ENCODE assay signal across 8 cellular contexts in genomic region chr11:44600739-44601416, GRCh38. TPM values are rescaled to one million over a fixed set of nuclear protein-coding genes. Genes with fewer than 3 reads are reported as not detected.
A peak's percentile ranks its signal among the peaks of the same experiment; 100 is the strongest.
DNase-seq lines count a peak whose midpoint lies in the region; ATAC-seq and TF ChIP-seq lines count a peak whose summit lies in the region.

No MANE protein-coding gene starts in this region.

- H3K4me1 Mint-ChIP-seq in T-helper 2 cell treated with Interferon-gamma antibody and Interleukin-4, amounts not matched to agents 5 μg/mL and 100 μg/mL, for 36 hours (ENCODE audit: low read depth) = peaks cover 23% of the 10 kb centered on the region
- peaks cover 97% of the 10 kb centered on the region for H3K4me1 Mint-ChIP-seq in stimulated activated naive CD8-positive, alpha-beta T cell treated with anti-CD3 and anti-CD28 coated beads, Interleukin-15, Interleukin-2, amounts not matched to agents 100 ng/mL and 50 ng/mL, for 24 hours (ENCODE audit: low read depth)

- ATAC-seq in HG03103 (IDR thresholded peaks at IDR 0.05; ENCODE audit: low read depth, unreplicated experiment) = peak; percentile 25

- no peak for TF ChIP-seq CTCF in prostate gland (IDR thresholded peaks at IDR 0.05)

- intact Hi-C loops in prostate gland (cut with DNase I) = no loop called here

- H3K9me3 ChIP-seq in prostate gland = no peaks in the 10 kb centered on the region

- H3K4me3 Mint-ChIP-seq in T-helper 2 cell treated with Interferon-gamma antibody and Interleukin-4, amounts not matched to agents 5 μg/mL and 100 μg/mL, for 36 hours = no peak overlapping the region
- H3K4me3 Mint-ChIP-seq in stimulated activated naive CD8-positive, alpha-beta T cell treated with anti-CD3 and anti-CD28 coated beads, Interleukin-15, Interleukin-2, amounts not matched to agents 100 ng/mL and 50 ng/mL, for 24 hours = peak overlapping the region; percentile 53

- H3K27ac ChIP-seq in angular gyrus (ENCODE audit: low read depth, low read length) (peak overlapping the region; percentile 68), prostate gland (no peak overlapping the region)

- DNase-seq in T-helper 2 cell treated with Interferon-gamma antibody and Interleukin-4, amounts not matched to agents 5 μg/mL and 100 μg/mL, for 36 hours (ENCODE audit: low spot score) = no peak
- DNase-seq in T-helper 2 cell = no peak
- no peak for DNase-seq in prostate gland (ENCODE audit: low spot score)
- no peak for DNase-seq in NK-92 (lab: John Stamatoyannopoulos, UW; ENCODE audit: unreplicated experiment)
- DNase-seq in NCI-H2196 (lab: John Stamatoyannopoulos, UW; ENCODE audit: unreplicated experiment) = no peak

- no peak for TF ChIP-seq POLR2A in prostate gland (IDR thresholded peaks at IDR 0.05)

- peak overlapping the region; percentile 52 for H3K27ac Mint-ChIP-seq in T-helper 2 cell treated with Interferon-gamma antibody and Interleukin-4, amounts not matched to agents 5 μg/mL and 100 μg/mL, for 36 hours
- peak overlapping the region; percentile 78 for H3K27ac Mint-ChIP-seq in stimulated activated naive CD8-positive, alpha-beta T cell treated with anti-CD3 and anti-CD28 coated beads, Interleukin-15, Interleukin-2, amounts not matched to agents 100 ng/mL and 50 ng/mL, for 24 hours

- H3K4me3 ChIP-seq in prostate gland = no peak overlapping the region

- peaks cover 3% of the 10 kb centered on the region for H3K4me1 ChIP-seq in prostate gland (replicated peaks)

- H3K27me3 Mint-ChIP-seq in T-helper 2 cell treated with Interferon-gamma antibody and Interleukin-4, amounts not matched to agents 5 μg/mL and 100 μg/mL, for 36 hours (ENCODE audit: low read depth) = no peaks in the 10 kb centered on the region
- no peaks in the 10 kb centered on the region for H3K27me3 Mint-ChIP-seq in stimulated activated naive CD8-positive, alpha-beta T cell treated with anti-CD3 and anti-CD28 coated beads, Interleukin-15, Interleukin-2, amounts not matched to agents 100 ng/mL and 50 ng/mL, for 24 hours

- no peaks in the 10 kb centered on the region for H3K27me3 ChIP-seq in prostate gland (replicated peaks; ENCODE audit: insufficient read depth)

- no peaks in the 10 kb centered on the region for H3K36me3 ChIP-seq in prostate gland

- no peaks in the 10 kb centered on the region for H3K9me3 Mint-ChIP-seq in T-helper 2 cell treated with Interferon-gamma antibody and Interleukin-4, amounts not matched to agents 5 μg/mL and 100 μg/mL, for 36 hours
- H3K9me3 Mint-ChIP-seq in stimulated activated naive CD8-positive, alpha-beta T cell treated with anti-CD3 and anti-CD28 coated beads, Interleukin-15, Interleukin-2, amounts not matched to agents 100 ng/mL and 50 ng/mL, for 24 hours = no peaks in the 10 kb centered on the region

- peaks cover 46% of the 10 kb centered on the region for H3K36me3 Mint-ChIP-seq in T-helper 2 cell treated with Interferon-gamma antibody and Interleukin-4, amounts not matched to agents 5 μg/mL and 100 μg/mL, for 36 hours (ENCODE audit: low read depth)
- H3K36me3 Mint-ChIP-seq in stimulated activated naive CD8-positive, alpha-beta T cell treated with anti-CD3 and anti-CD28 coated beads, Interleukin-15, Interleukin-2, amounts not matched to agents 100 ng/mL and 50 ng/mL, for 24 hours (ENCODE audit: low read depth) = peaks cover 73% of the 10 kb centered on the region

- WGBS in prostate gland = 83% methylated on average over 11 of the region's 11 CpGs

RNA-seq across cellular contexts. Expression of gene CD82, which starts 35.4 kb away (rescaled TPM):
- total RNA-seq in prostate gland = 10 to 100 TPM; 35.1 to 54.6 TPM
